In genomic region chr1:27789511-27790154, GRCh38 we compare ENCODE assay signal across 10 cellular contexts. TPM values are rescaled to one million over a fixed set of nuclear protein-coding genes. Genes with fewer than 3 reads are reported as not detected.
DNase-seq lines count a peak whose midpoint lies in the region; ATAC-seq and TF ChIP-seq lines count a peak whose summit lies in the region.
"Had no signal": no experiment of that assay in that cellular context is flagged by ENCODE, and none has a peak within 500 bp of the region (broad histone marks: within the 10 kb centered on the region; RNA-seq: fewer than 3 reads in every experiment).

No MANE protein-coding gene starts in this region.

- H3K27ac ChIP-seq in upper lobe of right lung, result peak overlapping the region; percentile 68

- H3K27me3 ChIP-seq in upper lobe of right lung, result no peaks in the 10 kb centered on the region
- H3K27me3 ChIP-seq: tibial nerve had no signal

- intact Hi-C loops in Right ventricle myocardium inferior (cut with DNase I), result loop anchor here (2.0 kb wide), 1 partner anchor 17 kb away; the partner anchor contains the start of gene STX12
- intact Hi-C loops in cardiac septum (cut with DNase I), result no loop called here
- intact Hi-C loops in upper lobe of right lung (cut with DNase I), result no loop called here

- TF ChIP-seq CTCF in upper lobe of right lung (IDR thresholded peaks at IDR 0.05) (no peak), GM13976 (IDR thresholded peaks at IDR 0.05; ENCODE audit: borderline replicate concordance, control extremely low read depth, extremely low read depth, insufficient read depth, missing control alignments) (no peak)

- H3K4me3 ChIP-seq in upper lobe of right lung, result no peak overlapping the region
- H3K4me3 ChIP-seq: tibial nerve had no signal

- H3K36me3 ChIP-seq in upper lobe of right lung, result peaks cover 49% of the 10 kb centered on the region

- no peaks in the 10 kb centered on the region for H3K9me3 ChIP-seq in upper lobe of right lung
- H3K9me3 ChIP-seq: tibial nerve had no signal

- peaks cover 58% of the 10 kb centered on the region for H3K4me1 ChIP-seq in upper lobe of right lung

- in situ Hi-C loops in GM13976 (cut with MboI; ENCODE audit: low sequenced_read_pairs, unreplicated experiment), result no loop called here

- no peak for DNase-seq in Right ventricle myocardium inferior (ENCODE audit: missing footprints)
- DNase-seq in cardiac septum (ENCODE audit: low spot score), result no peak
- DNase-seq in dermis microvascular lymphatic vessel endothelial cell (ENCODE audit: low read depth in 2 of 2), result peak; percentile 17 to 95
- DNase-seq in lung microvascular endothelial cell (ENCODE audit: low read depth in 2 of 2), result peak; percentile 51 to 94
- no peak for DNase-seq in upper lobe of right lung
- no peak for DNase-seq in GM13976 (ENCODE audit: low spot score)
- no peak for DNase-seq in T-helper 2 cell
- DNase-seq: stimulated activated CD4-positive, alpha-beta T cell treated with anti-CD3 and anti-CD28 coated beads, Interleukin-12 subunit alpha, Interleukin-12 subunit beta, amount 100 ng/mL, for 4 hours had no signal

- ATAC-seq in Right ventricle myocardium inferior (peak; percentile 42), upper lobe of right lung (peak; percentile 82), HG02981 (IDR thresholded peaks at IDR 0.05; ENCODE audit: unreplicated experiment) (no peak)

RNA-seq across cellular contexts. Expression of gene STX12, which starts 16.6 kb away (rescaled TPM):
- total RNA-seq in Right ventricle myocardium inferior (24.4 TPM), cardiac septum (27.4 TPM), dermis microvascular lymphatic vessel endothelial cell (56.4 and 74.0 TPM in 2 replicates), lung microvascular endothelial cell (56.9 and 78.2 TPM in 2 replicates), upper lobe of right lung (95.6 TPM)

RNA-seq across cellular contexts. Expression of gene PPP1R8, which starts 40.9 kb away (rescaled TPM):
- total RNA-seq in Right ventricle myocardium inferior (23.9 TPM), cardiac septum (23.8 TPM), dermis microvascular lymphatic vessel endothelial cell (48.3 and 50.2 TPM in 2 replicates), lung microvascular endothelial cell (47.7 and 56.5 TPM in 2 replicates), upper lobe of right lung (33.0 TPM)

Comparison
In these comparisons a context has a peak if more than half of its experiments do, and no peak if none do; other contexts are left out.
1. DNase-seq: peak in dermis microvascular lymphatic vessel endothelial cell (2 of 2) and lung microvascular endothelial cell (2 of 2); none in Right ventricle myocardium inferior (single experiment), cardiac septum (single experiment), upper lobe of right lung (single experiment), GM13976 (single experiment) and T-helper 2 cell (0 of 5).